Comparison of ENCODE assay signal across 8 cellular contexts in genomic region chr1:244918422-244919319, GRCh38. TPM values are rescaled to one million over a fixed set of nuclear protein-coding genes. Genes with fewer than 3 reads are reported as not detected.
DNase-seq lines count a peak whose midpoint lies in the region; ATAC-seq and TF ChIP-seq lines count a peak whose summit lies in the region.

No MANE protein-coding gene starts in this region.

- no peak overlapping the region for H2AK5ac ChIP-seq in mesendoderm (ENCODE audit: low read length)

- H3K4ac ChIP-seq in mesendoderm (ENCODE audit: low read depth, low read length): no peak overlapping the region

- no peaks in the 10 kb centered on the region for H3K79me2 ChIP-seq in mesendoderm (ENCODE audit: control insufficient read depth, insufficient read depth, low read length)

- H3K4me1 Mint-ChIP-seq in activated CD4-positive, alpha-beta memory T cell treated with anti-CD3 and anti-CD28 coated beads, Interleukin-2, amount 10 ng/mL, durations not matched to agents 7 days and 5 days: peaks cover 12% of the 10 kb centered on the region

- CTCF ChIA-PET in activated CD4-positive, alpha-beta memory T cell treated with anti-CD3 and anti-CD28 coated beads, Interleukin-2, amount 10 ng/mL, durations not matched to agents 7 days and 5 days (lab: Charles Lee): interaction anchor here (0.5 kb wide), 1 partner anchor 88 kb away, joined by 3 read pairs; no protein-coding TSS in a partner anchor

- peak overlapping the region; percentile 21 for H3K9ac ChIP-seq in mesendoderm (ENCODE audit: low read length)

- H2BK15ac ChIP-seq in mesendoderm (replicated peaks; ENCODE audit: low read depth): no peak overlapping the region

- no peaks in the 10 kb centered on the region for H3K36me3 ChIP-seq in mesendoderm (ENCODE audit: control insufficient read depth, insufficient read depth, low read length)

- ATAC-seq in HG02678 (IDR thresholded peaks at IDR 0.05; ENCODE audit: unreplicated experiment) (peak; percentile 61), HG03378 (IDR thresholded peaks at IDR 0.05; ENCODE audit: unreplicated experiment) (no peak)

- peak overlapping the region; percentile 10 for H3K4me3 ChIP-seq in mesendoderm (ENCODE audit: low read length)

- H2BK5ac ChIP-seq in mesendoderm (ENCODE audit: low read length): no peak overlapping the region

- no peak overlapping the region for H3K18ac ChIP-seq in mesendoderm (ENCODE audit: low read length)

- no peaks in the 10 kb centered on the region for H3K9me3 Mint-ChIP-seq in activated CD4-positive, alpha-beta memory T cell treated with anti-CD3 and anti-CD28 coated beads, Interleukin-2, amount 10 ng/mL, durations not matched to agents 7 days and 5 days

- H4K5ac ChIP-seq in mesendoderm (ENCODE audit: low read length): no peak overlapping the region

- DNase-seq in GM10266 (ENCODE audit: extremely low spot score) (peak; percentile 58), NCI-H2171 (lab: John Stamatoyannopoulos, UW) (peak; percentile 70), ecto neural progenitor cell (ENCODE audit: low spot score) (peak; percentile 58), mesendoderm (peak; percentile 22)
- DNase-seq in activated CD4-positive, alpha-beta memory T cell treated with anti-CD3 and anti-CD28 coated beads, Interleukin-2, amount 10 ng/mL, durations not matched to agents 7 days and 5 days: peak; percentile 31
- peak; percentile 24 for DNase-seq in stimulated activated CD8-positive, alpha-beta memory T cell treated with anti-CD3 and anti-CD28 coated beads, Interleukin-15, amount 100 ng/mL, for 1 hour (ENCODE audit: low read depth)

- POLR2A ChIA-PET in activated CD4-positive, alpha-beta memory T cell treated with anti-CD3 and anti-CD28 coated beads, Interleukin-2, amount 10 ng/mL, durations not matched to agents 7 days and 5 days (lab: Charles Lee): interaction anchor here (1.4 to 2.4 kb wide), 2 partner anchors 51 to 54 kb away, joined by 3 to 5 read pairs; a partner anchor contains a TSS

- H3K23ac ChIP-seq in mesendoderm (ENCODE audit: low read length): no peak overlapping the region

- H3K4me3 Mint-ChIP-seq in activated CD4-positive, alpha-beta memory T cell treated with anti-CD3 and anti-CD28 coated beads, Interleukin-2, amount 10 ng/mL, durations not matched to agents 7 days and 5 days: peak overlapping the region; percentile 68

- H3K27me3 Mint-ChIP-seq in activated CD4-positive, alpha-beta memory T cell treated with anti-CD3 and anti-CD28 coated beads, Interleukin-2, amount 10 ng/mL, durations not matched to agents 7 days and 5 days: peaks cover 15% of the 10 kb centered on the region

- TF ChIP-seq CTCF in GM10266 (IDR thresholded peaks at IDR 0.05; ENCODE audit: control insufficient read depth, insufficient read depth, low read depth, missing control alignments): peak; percentile 12

- no peaks in the 10 kb centered on the region for H3K79me1 ChIP-seq in mesendoderm (ENCODE audit: low read length)

- peaks cover 4% of the 10 kb centered on the region for H3K27me3 ChIP-seq in mesendoderm (ENCODE audit: insufficient read depth, low read length, poor library complexity)

- H3K27ac ChIP-seq in mesendoderm (ENCODE audit: low read depth, low read length): no peak overlapping the region

- H2BK120ac ChIP-seq in mesendoderm (ENCODE audit: low read depth, low read length): no peak overlapping the region

- H4K8ac ChIP-seq in mesendoderm (ENCODE audit: low read depth, low read length): no peak overlapping the region

- WGBS in mesendoderm (ENCODE audit: extremely low coverage, insufficient coverage, low lambda C conversion rate): no CpG with 5 or more reads among the region's 62 CpGs

- peaks cover 2% of the 10 kb centered on the region for H3K4me1 ChIP-seq in mesendoderm (ENCODE audit: control insufficient read depth, low read depth, low read length)

- no peaks in the 10 kb centered on the region for H3K36me3 Mint-ChIP-seq in activated CD4-positive, alpha-beta memory T cell treated with anti-CD3 and anti-CD28 coated beads, Interleukin-2, amount 10 ng/mL, durations not matched to agents 7 days and 5 days (ENCODE audit: low read depth)

- H3K4me2 ChIP-seq in mesendoderm (ENCODE audit: low read length): peak overlapping the region; percentile 43

- H3K27ac Mint-ChIP-seq in activated CD4-positive, alpha-beta memory T cell treated with anti-CD3 and anti-CD28 coated beads, Interleukin-2, amount 10 ng/mL, durations not matched to agents 7 days and 5 days: no peak overlapping the region

- H3K56ac ChIP-seq in mesendoderm (ENCODE audit: low read length): peak overlapping the region; percentile 8

RNA-seq across cellular contexts. Expression of gene HNRNPU, which starts 54.3 kb away (rescaled TPM):
- total RNA-seq in activated CD4-positive, alpha-beta memory T cell treated with anti-CD3 and anti-CD28 coated beads, Interleukin-2, amount 10 ng/mL, durations not matched to agents 7 days and 5 days: 100 to 1,000 TPM; 364 to 371 TPM
- 569 TPM for polyA plus RNA-seq in mesendoderm (2013, experiment 1 of 2)
- 555 TPM for polyA plus RNA-seq in mesendoderm (2013, experiment 2 of 2)
